In genomic region chr12:31518680-31519227, GRCh38 we compare ENCODE assay signal across 8 cellular contexts.
DNase-seq lines count a peak whose midpoint lies in the region; ATAC-seq and TF ChIP-seq lines count a peak whose summit lies in the region.

No MANE protein-coding gene starts in this region.

- peaks cover 2% of the 10 kb centered on the region for H3K27me3 Mint-ChIP-seq in activated CD8-positive, alpha-beta T cell treated with anti-CD3 and anti-CD28 coated beads, Interleukin-2, amount 10 ng/mL, durations not matched to agents 7 days and 5 days (ENCODE audit: low read depth)

- H3K9me3 ChIP-seq in HEK293 (ENCODE audit: control insufficient read depth, insufficient read depth, low read depth, low read length) = no peaks in the 10 kb centered on the region
- no peaks in the 10 kb centered on the region for H3K9me3 ChIP-seq in PC-9 (ENCODE audit: insufficient read depth, low read depth)

- H3K9me3 Mint-ChIP-seq in activated CD8-positive, alpha-beta T cell treated with anti-CD3 and anti-CD28 coated beads, Interleukin-2, amount 10 ng/mL, durations not matched to agents 7 days and 5 days (ENCODE audit: insufficient read depth) = no peaks in the 10 kb centered on the region

- no peaks in the 10 kb centered on the region for H3K36me3 ChIP-seq in HEK293 (ENCODE audit: control insufficient read depth in 2 of 2, insufficient read depth in 1 of 2, low read length in 2 of 2)
- H3K36me3 ChIP-seq in PC-9 (ENCODE audit: low read depth) = no peaks in the 10 kb centered on the region

- H3K27ac ChIP-seq in HEK293 (ENCODE audit: extremely low read depth, low read depth, low read length) = no peak overlapping the region
- H3K27ac ChIP-seq in PC-9 = peak overlapping the region; percentile 77

- no peaks in the 10 kb centered on the region for H3K36me3 Mint-ChIP-seq in activated CD8-positive, alpha-beta T cell treated with anti-CD3 and anti-CD28 coated beads, Interleukin-2, amount 10 ng/mL, durations not matched to agents 7 days and 5 days (ENCODE audit: low read depth)

- intact Hi-C loops in PC-9 (cut with micrococcal nuclease; ENCODE audit: unreplicated experiment) = loop anchor here (1.0 to 2.0 kb wide), 3 partner anchors 27 to 118 kb away; partner anchors contain the start of gene DENND5B

- no peaks in the 10 kb centered on the region for H3K27me3 ChIP-seq in PC-9 (ENCODE audit: insufficient read depth, low read depth)

- H3F3A ChIP-seq in PC-9 (ENCODE audit: insufficient read depth, low read depth) = peaks cover 19% of the 10 kb centered on the region

- ATAC-seq in GM18498 (IDR thresholded peaks at IDR 0.05; ENCODE audit: unreplicated experiment) = no peak
- no peak for ATAC-seq in GM18520 (IDR thresholded peaks at IDR 0.05; ENCODE audit: unreplicated experiment)
- no peak for ATAC-seq in activated CD8-positive, alpha-beta T cell treated with anti-CD3 and anti-CD28 coated beads, Interleukin-2, amount 10 ng/mL, durations not matched to agents 7 days and 5 days

- POLR2A ChIA-PET in HEK293 (lab: Yijun Ruan, JAX) (interaction anchor here (0.7 to 1.5 kb wide), 2 partner anchors 14 to 29 kb away, joined by 3 to 4 read pairs; no protein-coding TSS in a partner anchor), PC-9 (lab: Charles Lee; ENCODE audit: unreplicated experiment) (interaction anchor here (0.6 to 1.0 kb wide), 7 partner anchors 10 to 444 kb away, joined by 3 to 11 read pairs (median 4); no protein-coding TSS in a partner anchor)
- POLR2A ChIA-PET in activated CD8-positive, alpha-beta T cell treated with anti-CD3 and anti-CD28 coated beads, Interleukin-2, amount 10 ng/mL, durations not matched to agents 7 days and 5 days (lab: Charles Lee) = no interaction called here

- BruUV-seq in PC-9 (replicated peaks; lab: Mats Ljungman, UMichigan) = no TSS peak

- no peak overlapping the region for H3K4me3 Mint-ChIP-seq in activated CD8-positive, alpha-beta T cell treated with anti-CD3 and anti-CD28 coated beads, Interleukin-2, amount 10 ng/mL, durations not matched to agents 7 days and 5 days

- CTCF ChIA-PET in HEK293 (lab: Yijun Ruan, JAX) (interaction anchor here (0.6 to 2.1 kb wide), 5 partner anchors 9 to 116 kb away, joined by 3 to 10 read pairs (median 5); no protein-coding TSS in a partner anchor), PC-9 (lab: Charles Lee) (interaction anchor here (1.2 to 1.4 kb wide), 2 partner anchors 116 to 668 kb away, joined by 3 to 6 read pairs; no protein-coding TSS in a partner anchor)
- CTCF ChIA-PET in activated CD8-positive, alpha-beta T cell treated with anti-CD3 and anti-CD28 coated beads, Interleukin-2, amount 10 ng/mL, durations not matched to agents 7 days and 5 days (lab: Charles Lee) = no interaction called here

- H3K9me2 ChIP-seq in PC-9 (ENCODE audit: insufficient read depth) = no peaks in the 10 kb centered on the region

- DNase-seq in PC-9 (peak; percentile 82 to 93), foreskin fibroblast (peak; percentile 98 to 99), retinal pigment epithelial cell (ENCODE audit: low read depth) (peak; percentile 99), OCI-M1 (lab: John Stamatoyannopoulos, UW) (no peak)
- DNase-seq in activated CD8-positive, alpha-beta T cell treated with anti-CD3 and anti-CD28 coated beads, Interleukin-2, amount 10 ng/mL, durations not matched to agents 7 days and 5 days = no peak

- H4K20me1 ChIP-seq in PC-9 (ENCODE audit: insufficient read depth) = no peaks in the 10 kb centered on the region

- no peak overlapping the region for H2AFZ ChIP-seq in PC-9

- H3K27ac Mint-ChIP-seq in activated CD8-positive, alpha-beta T cell treated with anti-CD3 and anti-CD28 coated beads, Interleukin-2, amount 10 ng/mL, durations not matched to agents 7 days and 5 days = no peak overlapping the region

- TF ChIP-seq CTCF in HEK293 (tag by site-specific recombination; IDR thresholded peaks at IDR 0.05) (no peak), PC-9 (conservative IDR thresholded peaks at IDR 0.05) (no peak), foreskin fibroblast (IDR thresholded peaks at IDR 0.05; ENCODE audit: low read depth, low read length) (no peak), retinal pigment epithelial cell (conservative IDR thresholded peaks at IDR 0.05; ENCODE audit: low read depth, low read length) (no peak)

- peak overlapping the region; percentile 37 for H3K4me2 ChIP-seq in PC-9

- no peak overlapping the region for H3K4me3 ChIP-seq in HEK293 (ENCODE audit: low read depth, low read length)
- H3K4me3 ChIP-seq in PC-9 = no peak overlapping the region
- H3K4me3 ChIP-seq in foreskin fibroblast (ENCODE audit: low read depth in 1 of 2, low read length in 2 of 2) = no peak overlapping the region
- no peak overlapping the region for H3K4me3 ChIP-seq in retinal pigment epithelial cell (ENCODE audit: low read length)

- H3K4me1 ChIP-seq in HEK293 (ENCODE audit: control insufficient read depth, insufficient read depth, low read length) (peaks cover 30% of the 10 kb centered on the region), PC-9 (replicated peaks; ENCODE audit: insufficient read depth) (peaks cover 31% of the 10 kb centered on the region)

- H3K79me2 ChIP-seq in PC-9 (ENCODE audit: low read depth) = no peaks in the 10 kb centered on the region

- H3K4me1 Mint-ChIP-seq in activated CD8-positive, alpha-beta T cell treated with anti-CD3 and anti-CD28 coated beads, Interleukin-2, amount 10 ng/mL, durations not matched to agents 7 days and 5 days (ENCODE audit: low read depth) = no peaks in the 10 kb centered on the region

TF ChIP-seq in HEK293, 187 proteins besides CTCF, POLR2A, EP300 and RAD21 (continues in another document):
- peak; percentile 85 for TF ChIP-seq ZNF10 (tag by site-specific recombination; IDR thresholded peaks at IDR 0.05)
- TF ChIP-seq ZNF449 (tag by site-specific recombination; IDR thresholded peaks at IDR 0.05) = no peak
- 0 out of 2 replicates have a peak, but pooled peaks have one; percentile 49 for TF ChIP-seq ZNF600 (tag by site-specific recombination; IDR thresholded peaks at IDR 0.05)
- TF ChIP-seq PRDM1 (tag by site-specific recombination; IDR thresholded peaks at IDR 0.05) = peak; percentile 75
- TF ChIP-seq ZNF366 (tag by site-specific recombination; conservative IDR thresholded peaks at IDR 0.05) = peak; percentile 72
- TF ChIP-seq ZNF2 (tag by site-specific recombination; IDR thresholded peaks at IDR 0.05) = peak; percentile 39; the same call in 1 of the 2 replicates
- TF ChIP-seq GFI1B (tag by site-specific recombination; IDR thresholded peaks at IDR 0.05) = peak; percentile 78
- TF ChIP-seq ZNF391 (tag by site-specific recombination; IDR thresholded peaks at IDR 0.05; ENCODE audit: borderline replicate concordance, low read depth) = 0 out of 2 replicates have a peak, but pooled peaks have one; percentile 21
- TF ChIP-seq, protein P1, sequence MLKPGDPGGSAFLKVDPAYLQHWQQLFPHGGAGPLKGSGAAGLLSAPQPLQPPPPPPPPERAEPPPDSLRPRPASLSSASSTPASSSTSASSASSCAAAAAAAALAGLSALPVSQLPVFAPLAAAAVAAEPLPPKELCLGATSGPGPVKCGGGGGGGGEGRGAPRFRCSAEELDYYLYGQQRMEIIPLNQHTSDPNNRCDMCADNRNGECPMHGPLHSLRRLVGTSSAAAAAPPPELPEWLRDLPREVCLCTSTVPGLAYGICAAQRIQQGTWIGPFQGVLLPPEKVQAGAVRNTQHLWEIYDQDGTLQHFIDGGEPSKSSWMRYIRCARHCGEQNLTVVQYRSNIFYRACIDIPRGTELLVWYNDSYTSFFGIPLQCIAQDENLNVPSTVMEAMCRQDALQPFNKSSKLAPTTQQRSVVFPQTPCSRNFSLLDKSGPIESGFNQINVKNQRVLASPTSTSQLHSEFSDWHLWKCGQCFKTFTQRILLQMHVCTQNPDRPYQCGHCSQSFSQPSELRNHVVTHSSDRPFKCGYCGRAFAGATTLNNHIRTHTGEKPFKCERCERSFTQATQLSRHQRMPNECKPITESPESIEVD (tag by site-specific recombination; IDR thresholded peaks at IDR 0.05) = peak; percentile 95
- no peak for TF ChIP-seq KLF1 (tag by site-specific recombination; IDR thresholded peaks at IDR 0.05)
- TF ChIP-seq ZBTB17 (tag by site-specific recombination; IDR thresholded peaks at IDR 0.05) = peak; percentile 57
- TF ChIP-seq ZNF626 (tag by site-specific recombination; IDR thresholded peaks at IDR 0.05) = no peak
- TF ChIP-seq YY1 (tag by site-specific recombination; IDR thresholded peaks at IDR 0.05) = no peak
- peak; percentile 67; the same call in 1 of the 2 replicates for TF ChIP-seq ZSCAN30 (tag by site-specific recombination; IDR thresholded peaks at IDR 0.05)
- TF ChIP-seq ZNF658 (tag by site-specific recombination; IDR thresholded peaks at IDR 0.05) = no peak
- TF ChIP-seq ZSCAN23 (tag by site-specific recombination; IDR thresholded peaks at IDR 0.05) = no peak
- TF ChIP-seq ZNF140 (tag by site-specific recombination; IDR thresholded peaks at IDR 0.05) = no peak
- peak; percentile 79 for TF ChIP-seq IKZF3 (tag by site-specific recombination; IDR thresholded peaks at IDR 0.05)
- TF ChIP-seq ZXDB (tag by site-specific recombination; IDR thresholded peaks at IDR 0.05) = peak; percentile 61; the same call in 1 of the 2 replicates
- no peak for TF ChIP-seq ZNF776 (tag by site-specific recombination; IDR thresholded peaks at IDR 0.05; ENCODE audit: borderline replicate concordance)
- no peak for TF ChIP-seq ZNF416 (tag by site-specific recombination; IDR thresholded peaks at IDR 0.05)

Comparison
In these comparisons a context has a peak if more than half of its experiments do, and no peak if none do; other contexts are left out.
1. DNase-seq: peak in PC-9 (2 of 2), foreskin fibroblast (2 of 2) and retinal pigment epithelial cell (single experiment); none in OCI-M1 (single experiment) and activated CD8-positive, alpha-beta T cell treated with anti-CD3 and anti-CD28 coated beads, Interleukin-2, amount 10 ng/mL, durations not matched to agents 7 days and 5 days (single experiment).